ENCODE assay signal across 12 cellular contexts in genomic region chr9:136045595-136046554, GRCh38. TPM values are rescaled to one million over a fixed set of nuclear protein-coding genes. Genes with fewer than 3 reads are reported as not detected.
A peak's percentile ranks its signal among the peaks of the same experiment; 100 is the strongest.
DNase-seq lines count a peak whose midpoint lies in the region; ATAC-seq and TF ChIP-seq lines count a peak whose summit lies in the region.
"Had no signal": no experiment of that assay in that cellular context is flagged by ENCODE, and none has a peak within 500 bp of the region (broad histone marks: within the 10 kb centered on the region; RNA-seq: fewer than 3 reads in every experiment).

No MANE protein-coding gene starts in this region.

- H3K27me3 Mint-ChIP-seq in T-helper 17 cell, result no peaks in the 10 kb centered on the region
- H3K27me3 Mint-ChIP-seq in activated CD4-positive, alpha-beta T cell treated with anti-CD3 and anti-CD28 coated beads, Interleukin-2, amount 10 ng/mL, durations not matched to agents 24 days and 14 days, result no peaks in the 10 kb centered on the region

- H3K9me3 Mint-ChIP-seq in activated CD4-positive, alpha-beta T cell treated with anti-CD3 and anti-CD28 coated beads, Interleukin-2, amount 10 ng/mL, durations not matched to agents 24 days and 14 days, result no peaks in the 10 kb centered on the region

- intact Hi-C loops in tibial artery (cut with DNase I; ENCODE audit: low total_unique reads), result no loop called here
- intact Hi-C loops in activated CD4-positive, alpha-beta T cell treated with anti-CD3 and anti-CD28 coated beads, Interleukin-2, amount 10 ng/mL, durations not matched to agents 24 days and 14 days (cut with micrococcal nuclease), result no loop called here

- no peaks in the 10 kb centered on the region for H3K36me3 Mint-ChIP-seq in T-helper 17 cell (ENCODE audit: low read depth)
- no peaks in the 10 kb centered on the region for H3K36me3 Mint-ChIP-seq in activated CD4-positive, alpha-beta T cell treated with anti-CD3 and anti-CD28 coated beads, Interleukin-2, amount 10 ng/mL, durations not matched to agents 24 days and 14 days (ENCODE audit: low read depth)

- H3K27ac Mint-ChIP-seq in T-helper 17 cell, result no peak overlapping the region
- H3K27ac Mint-ChIP-seq in activated CD4-positive, alpha-beta T cell treated with anti-CD3 and anti-CD28 coated beads, Interleukin-2, amount 10 ng/mL, durations not matched to agents 24 days and 14 days, result no peak overlapping the region

- H3K36me3 ChIP-seq in right atrium auricular region, result peaks cover 21% of the 10 kb centered on the region
- H3K36me3 ChIP-seq in tibial artery, result peaks cover 6 to 75% (median 63%) of the 10 kb centered on the region in 3 donors

- no peak for ATAC-seq in T-helper 17 cell
- no peak for ATAC-seq in GM21717 (IDR thresholded peaks at IDR 0.05; ENCODE audit: unreplicated experiment)

- no peak overlapping the region for H3K4me3 ChIP-seq in right atrium auricular region
- H3K4me3 ChIP-seq in tibial artery, result no peak overlapping the region

- H3K9me3 ChIP-seq in T-helper 17 cell (ENCODE audit: control insufficient read depth, low read length, poor library complexity, severe bottlenecking), result no peaks in the 10 kb centered on the region
- H3K9me3 ChIP-seq in right atrium auricular region, result no peaks in the 10 kb centered on the region
- no peaks in the 10 kb centered on the region for H3K9me3 ChIP-seq in tibial artery
- H3K9me3 ChIP-seq: heart right ventricle had no signal

- H3K27ac ChIP-seq in right atrium auricular region (no peak overlapping the region), tibial artery (no peak overlapping the region)

- peak; percentile 16 for DNase-seq in GM13977 (ENCODE audit: low spot score)
- no peak for DNase-seq in T-helper 17 cell
- DNase-seq in right atrium auricular region (ENCODE audit: low spot score), result peak; percentile 60
- DNase-seq in tibial artery, result peak; percentile 23 to 69
- no peak for DNase-seq in hippocampal formation (lab: John Stamatoyannopoulos, UW)
- DNase-seq in activated CD4-positive, alpha-beta T cell treated with anti-CD3 and anti-CD28 coated beads, Interleukin-2, amount 10 ng/mL, durations not matched to agents 24 days and 14 days, result no peak
- DNase-seq: Calu3; effector CD4-positive, alpha-beta T cell; heart right ventricle; NCI-H1694; NK-92 treated with Interleukin-12 subunit alpha and Interleukin-12 subunit beta, amount 100 ng/mL, for 24 hours had no signal

- no peaks in the 10 kb centered on the region for H3K27me3 ChIP-seq in right atrium auricular region
- H3K27me3 ChIP-seq in tibial artery, result no peaks in the 10 kb centered on the region
- H3K27me3 ChIP-seq: heart right ventricle had no signal

- peak overlapping the region; percentile 9 for H3K4me3 Mint-ChIP-seq in T-helper 17 cell
- no peak overlapping the region for H3K4me3 Mint-ChIP-seq in activated CD4-positive, alpha-beta T cell treated with anti-CD3 and anti-CD28 coated beads, Interleukin-2, amount 10 ng/mL, durations not matched to agents 24 days and 14 days

- H3K4me1 ChIP-seq in right atrium auricular region (peaks cover 0 to 31% of the 10 kb centered on the region in 2 donors), tibial artery (peaks cover 0 to 28% (median 9%) of the 10 kb centered on the region in 4 donors)

- TF ChIP-seq CTCF in GM13977 (IDR thresholded peaks at IDR 0.05; ENCODE audit: extremely low read depth, insufficient read depth, missing control alignments) (no peak), right atrium auricular region (IDR thresholded peaks at IDR 0.05) (no peak), tibial artery (IDR thresholded peaks at IDR 0.05) (no peak)

- in situ Hi-C loops in GM13977 (cut with MboI; ENCODE audit: low pct_unique_long_range_greater_than_20kb, low sequenced_read_pairs, unreplicated experiment), result no loop called here

- peaks cover 2% of the 10 kb centered on the region for H3K4me1 Mint-ChIP-seq in T-helper 17 cell
- H3K4me1 Mint-ChIP-seq in activated CD4-positive, alpha-beta T cell treated with anti-CD3 and anti-CD28 coated beads, Interleukin-2, amount 10 ng/mL, durations not matched to agents 24 days and 14 days, result no peaks in the 10 kb centered on the region

RNA-seq across cellular contexts. Expression of gene NACC2, which starts 49.2 kb away (rescaled TPM):
- total RNA-seq in T-helper 17 cell (1 to 10 TPM; 5.8 to 5.9 TPM), right atrium auricular region (10 to 100 TPM; 49.1 to 55.5 TPM)
- 3.2 and 3.6 TPM in 2 replicates for total RNA-seq in activated CD4-positive, alpha-beta T cell treated with anti-CD3 and anti-CD28 coated beads, Interleukin-2, amount 10 ng/mL, durations not matched to agents 24 days and 14 days

Comparison
In these comparisons a context has a peak if more than half of its experiments do, and no peak if none do; other contexts are left out.
1. DNase-seq: peak in GM13977 (single experiment), right atrium auricular region (single experiment) and tibial artery (2 of 2); none in T-helper 17 cell (0 of 3), hippocampal formation (0 of 2) and activated CD4-positive, alpha-beta T cell treated with anti-CD3 and anti-CD28 coated beads, Interleukin-2, amount 10 ng/mL, durations not matched to agents 24 days and 14 days (single experiment).
2. RNA of gene NACC2, which starts 49.2 kb away (total RNA-seq): 49.1 to 55.5 TPM in right atrium auricular region; 5.8 to 5.9 TPM in T-helper 17 cell and 3.2 to 3.6 TPM in activated CD4-positive, alpha-beta T cell treated with anti-CD3 and anti-CD28 coated beads, Interleukin-2, amount 10 ng/mL, durations not matched to agents 24 days and 14 days; every median in the first group is over 4 times any median in the second.